Comparison of ENCODE assay signal across 9 cellular contexts in genomic region chr1:210311726-210312493, GRCh38. TPM values are rescaled to one million over a fixed set of nuclear protein-coding genes. Genes with fewer than 3 reads are reported as not detected.
DNase-seq lines count a peak whose midpoint lies in the region; ATAC-seq and TF ChIP-seq lines count a peak whose summit lies in the region.
"Had no signal": no experiment of that assay in that cellular context is flagged by ENCODE, and none has a peak within 500 bp of the region (broad histone marks: within the 10 kb centered on the region; RNA-seq: fewer than 3 reads in every experiment).

No MANE protein-coding gene starts in this region.

- CTCF ChIA-PET in activated CD4-positive, alpha-beta T cell treated with anti-CD3 and anti-CD28 coated beads for 36 hours (lab: Charles Lee): interaction anchor here (0.6 to 1.9 kb wide), 5 partner anchors 10 to 432 kb away, joined by 3 to 5 read pairs (median 3); no protein-coding TSS in a partner anchor

- H3K36me3 ChIP-seq in left lung: no peaks in the 10 kb centered on the region
- no peaks in the 10 kb centered on the region for H3K36me3 ChIP-seq in subcutaneous abdominal adipose tissue (ENCODE audit: control insufficient read depth in 5 of 5, insufficient read depth in 5 of 5, low read length in 5 of 5)

- DNase-seq in activated CD4-positive, alpha-beta T cell treated with anti-CD3 and anti-CD28 coated beads for 36 hours: no peak
- DNase-seq in activated CD4-positive, alpha-beta T cell treated with anti-CD3 and anti-CD28 coated beads for 4 hours: no peak
- DNase-seq in astrocyte of the cerebellum (ENCODE audit: low read depth) (no peak), left lung (no peak), NCI-H2227 treated with DMSO at 0.1 percent for 48 hours (lab: John Stamatoyannopoulos, UW) (no peak)

- peak overlapping the region in 3 of 5 donors; percentile 37 to 62 (median 45) for H3K9ac ChIP-seq in subcutaneous abdominal adipose tissue (ENCODE audit: low read length in 5 of 5)

- in situ Hi-C loops in astrocyte of the cerebellum (cut with HindIII; ENCODE audit: low sequenced_read_pairs): no loop called here

- peak overlapping the region; percentile 43 for H3K4me3 ChIP-seq in astrocyte of the cerebellum (ENCODE audit: low read depth, low read length)
- H3K4me3 ChIP-seq in left lung: no peak overlapping the region
- peak overlapping the region; percentile 41 to 57 (median 51) for H3K4me3 ChIP-seq in subcutaneous abdominal adipose tissue (ENCODE audit: low read depth in 1 of 5, low read length in 5 of 5)

- peaks cover 0 to 18% of the 10 kb centered on the region in 2 donors for H3K27me3 ChIP-seq in left lung
- peaks cover 0 to 3% (median 0%) of the 10 kb centered on the region in 5 donors for H3K27me3 ChIP-seq in subcutaneous abdominal adipose tissue (ENCODE audit: control insufficient read depth in 5 of 5, insufficient read depth in 4 of 5, low read length in 5 of 5)

- TF ChIP-seq CTCF in astrocyte of the cerebellum (IDR thresholded peaks at IDR 0.05; ENCODE audit: low read depth, low read length, missing control alignments) (no peak), left lung (IDR thresholded peaks at IDR 0.05) (no peak)

- H3K4me1 ChIP-seq in left lung: peaks cover 5 to 10% of the 10 kb centered on the region in 2 donors
- peaks cover 4 to 18% (median 14%) of the 10 kb centered on the region in 5 donors for H3K4me1 ChIP-seq in subcutaneous abdominal adipose tissue (ENCODE audit: control insufficient read depth in 5 of 5, insufficient read depth in 5 of 5, low read length in 5 of 5)

- peak overlapping the region; percentile 68 for H3K4me3 Mint-ChIP-seq in activated CD4-positive, alpha-beta T cell treated with anti-CD3 and anti-CD28 coated beads for 36 hours

- no peak for ATAC-seq in activated CD4-positive, alpha-beta T cell treated with anti-CD3 and anti-CD28 coated beads for 36 hours
- ATAC-seq in left lung (no peak), GM21423 (IDR thresholded peaks at IDR 0.05; ENCODE audit: unreplicated experiment) (no peak), HG02623 (IDR thresholded peaks at IDR 0.05; ENCODE audit: unreplicated experiment) (no peak)

- H3K36me3 Mint-ChIP-seq in activated CD4-positive, alpha-beta T cell treated with anti-CD3 and anti-CD28 coated beads for 36 hours (ENCODE audit: low read depth): no peaks in the 10 kb centered on the region
- H3K36me3 Mint-ChIP-seq: activated CD4-positive, alpha-beta memory T cell treated with anti-CD3 and anti-CD28 coated beads for 36 hours had no signal

- H3K9me3 ChIP-seq in left lung (no peaks in the 10 kb centered on the region), subcutaneous abdominal adipose tissue (ENCODE audit: control insufficient read depth in 5 of 5, low read length in 5 of 5) (no peaks in the 10 kb centered on the region)

- intact Hi-C loops in activated CD4-positive, alpha-beta T cell treated with anti-CD3 and anti-CD28 coated beads for 36 hours (cut with DNase I, micrococcal nuclease): loop anchor here (1.0 kb wide), 4 partner anchors 88 to 452 kb away; no protein-coding TSS in a partner anchor
- intact Hi-C loops in left lung (cut with DNase I): loop anchor here in 1 of 2 donors (5.0 kb wide), 1 partner anchor 170 kb away; no protein-coding TSS in a partner anchor

- H3K27ac Mint-ChIP-seq in activated CD4-positive, alpha-beta T cell treated with anti-CD3 and anti-CD28 coated beads for 36 hours: peak overlapping the region; percentile 10
- H3K27ac Mint-ChIP-seq: activated CD4-positive, alpha-beta memory T cell treated with anti-CD3 and anti-CD28 coated beads for 36 hours had no signal

- peaks cover 6% of the 10 kb centered on the region for H3K4me1 Mint-ChIP-seq in activated CD4-positive, alpha-beta T cell treated with anti-CD3 and anti-CD28 coated beads for 36 hours

- H3K27me3 Mint-ChIP-seq in activated CD4-positive, alpha-beta T cell treated with anti-CD3 and anti-CD28 coated beads for 36 hours: peaks cover 17% of the 10 kb centered on the region

- H3K27ac ChIP-seq in left lung: peak overlapping the region; percentile 14 to 57
- peak overlapping the region; percentile 71 for H3K27ac ChIP-seq in subcutaneous abdominal adipose tissue (ENCODE audit: low read depth, low read length)

- POLR2A ChIA-PET in activated CD4-positive, alpha-beta T cell treated with anti-CD3 and anti-CD28 coated beads for 36 hours (lab: Charles Lee): no interaction called here

- H3K9me3 Mint-ChIP-seq in activated CD4-positive, alpha-beta T cell treated with anti-CD3 and anti-CD28 coated beads for 36 hours (ENCODE audit: low read depth): no peaks in the 10 kb centered on the region
- H3K9me3 Mint-ChIP-seq: activated CD4-positive, alpha-beta memory T cell treated with anti-CD3 and anti-CD28 coated beads for 36 hours had no signal

RNA-seq across cellular contexts. Expression of gene HHAT, which starts 16.8 kb away (rescaled TPM):
- total RNA-seq in activated CD4-positive, alpha-beta T cell treated with anti-CD3 and anti-CD28 coated beads for 36 hours: under 1 TPM; 0.82 to 0.84 TPM
- total RNA-seq in left lung: 1 to 10 TPM; 3.4 to 8.6 TPM

Comparison
In these comparisons a context has a peak if more than half of its experiments do, and no peak if none do; other contexts are left out.
1. H3K4me3 ChIP-seq: peak in astrocyte of the cerebellum (single experiment) and subcutaneous abdominal adipose tissue (5 of 5); none in left lung (0 of 2).